8 cellular contexts compared by ENCODE assay signal in the genomic region with DNA sequence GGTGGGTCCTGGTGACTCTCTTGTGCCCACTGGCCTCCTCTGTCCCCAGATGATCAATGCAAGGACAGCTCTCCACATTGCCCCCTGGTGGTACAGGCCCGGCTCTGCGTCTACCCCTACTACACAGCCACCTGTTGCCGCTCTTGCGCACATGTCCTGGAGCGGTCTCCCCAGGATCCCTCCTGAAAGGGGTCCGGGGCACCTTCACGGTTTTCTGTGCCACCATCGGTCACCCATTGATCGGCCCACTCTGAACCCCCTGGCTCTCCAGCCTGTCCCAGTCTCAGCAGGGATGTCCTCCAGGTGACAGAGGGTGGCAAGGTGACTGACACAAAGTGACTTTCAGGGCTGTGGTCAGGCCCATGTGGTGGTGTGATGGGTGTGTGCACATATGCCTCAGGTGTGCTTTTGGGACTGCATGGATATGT. TPM values are rescaled to one million over a fixed set of nuclear protein-coding genes. Genes with fewer than 3 reads are reported as not detected.
DNase-seq lines count a peak whose midpoint lies in the region; ATAC-seq, FAIRE-seq and TF ChIP-seq lines count a peak whose summit lies in the region.

No MANE protein-coding gene starts in this region.

- H3K4me3 ChIP-seq in K562 (no peak overlapping the region), small intestine (ENCODE audit: low read depth in 1 of 2, low read length in 2 of 2) (no peak overlapping the region)

- H3K79me2 ChIP-seq in K562 (ENCODE audit: control insufficient read depth, insufficient read depth, low read length): peaks cover 45% of the 10 kb centered on the region

- H3K4me1 ChIP-seq in K562 (replicated peaks in 1 of 2; ENCODE audit: control insufficient read depth in 2 of 2, insufficient read depth in 2 of 2, low read length in 2 of 2) (peaks cover 38 to 76% of the 10 kb centered on the region in 2 experiments), small intestine (ENCODE audit: control insufficient read depth in 2 of 2, insufficient read depth in 1 of 2, low read depth in 1 of 2, low read length in 1 of 2) (peaks cover 4 to 21% of the 10 kb centered on the region in 2 donors)

- in situ Hi-C loops in K562 (cut with MboI): loop anchor here (10.0 kb wide), 1 partner anchor 435 kb away; no protein-coding TSS in a partner anchor

- peak; percentile 11 for DNase-seq in GF-D8 (lab: John Stamatoyannopoulos, UW)
- DNase-seq in NCI-H1105 (lab: John Stamatoyannopoulos, UW): peak; percentile 21
- DNase-seq in T-helper 2 cell treated with Interferon-gamma antibody and Interleukin-4, amounts not matched to agents 5 μg/mL and 100 μg/mL, for 36 hours (ENCODE audit: low spot score): peak; percentile 67
- peak; percentile 69 to 84 (median 75) for DNase-seq in K562 (ENCODE audit: extremely low read depth in 1 of 4, low spot score in 3 of 4)
- peak; percentile 83 for DNase-seq in iPS-NIHi11 (ENCODE audit: low spot score)
- peak; percentile 81 for DNase-seq in small intestine
- DNase-seq in cortex of kidney (lab: John Stamatoyannopoulos, UW): no peak

- H3K36me3 ChIP-seq in K562 (ENCODE audit: control insufficient read depth, insufficient read depth, low read length) (peaks cover 84% of the 10 kb centered on the region), small intestine (ENCODE audit: control insufficient read depth in 2 of 2, insufficient read depth in 2 of 2, low read length in 2 of 2) (no peaks in the 10 kb centered on the region)

- peak; percentile 86 to 95 (median 92) for TF ChIP-seq CTCF in K562 (IDR thresholded peaks at IDR 0.05 in 2 of 3, conservative IDR thresholded peaks at IDR 0.05 in 1 of 3; ENCODE audit: insufficient read depth in 2 of 3, low read depth in 1 of 3, low read length in 3 of 3)

- BruUV-seq in K562 (replicated peaks; lab: Mats Ljungman, UMichigan): no TSS peak

- peak overlapping the region; percentile 63 for H3K27ac Mint-ChIP-seq in T-helper 2 cell treated with Interferon-gamma antibody and Interleukin-4, amounts not matched to agents 5 μg/mL and 100 μg/mL, for 36 hours

- H3K36me3 Mint-ChIP-seq in T-helper 2 cell treated with Interferon-gamma antibody and Interleukin-4, amounts not matched to agents 5 μg/mL and 100 μg/mL, for 36 hours (ENCODE audit: low read depth): peaks cover 7% of the 10 kb centered on the region

- H3K27ac ChIP-seq in K562 (ENCODE audit: extremely low read depth, low read depth, low read length) (peak overlapping the region; percentile 81), small intestine (ENCODE audit: low read depth in 1 of 2, low read length in 1 of 2) (peak overlapping the region; percentile 99 to 100)

- POLR2A ChIA-PET in K562 (lab: Yijun Ruan, JAX): interaction anchor here (0.5 to 2.7 kb wide), 11 partner anchors 7 to 468 kb away, joined by 3 to 21 read pairs (median 3); a partner anchor contains a TSS

- H3K4me1 Mint-ChIP-seq in T-helper 2 cell treated with Interferon-gamma antibody and Interleukin-4, amounts not matched to agents 5 μg/mL and 100 μg/mL, for 36 hours (ENCODE audit: low read depth): peaks cover 41% of the 10 kb centered on the region

- peak overlapping the region; percentile 36 for H3K4me2 ChIP-seq in K562 (ENCODE audit: insufficient read depth, low read length)

- peaks cover 6% of the 10 kb centered on the region for H3K9me1 ChIP-seq in K562 (ENCODE audit: control insufficient read depth, insufficient read depth, low read length)

- TF ChIP-seq RAD21 in K562 (CRISPR knock-in tag; conservative IDR thresholded peaks at IDR 0.05 in 1 of 2, IDR thresholded peaks at IDR 0.05 in 1 of 2): peak; percentile 43 to 67

- 30% methylated on average over 9 of the region's 9 CpGs for WGBS in K562 (ENCODE audit: insufficient coverage, low coverage, missing lambda C conversion rate)
- 9 to 22% (median 14%) methylated on average over 9 of the region's 9 CpGs for WGBS in small intestine, 3 donors

- no peak for TF ChIP-seq EP300 in K562 (IDR thresholded peaks at IDR 0.05; ENCODE audit: low read length)

- ATAC-seq in K562 (peak; percentile 52), HG02571 (IDR thresholded peaks at IDR 0.05; ENCODE audit: unreplicated experiment) (no peak)

- intact Hi-C loops in K562 (cut with micrococcal nuclease): loop anchor here (1.0 to 5.0 kb wide), 4 partner anchors 75 to 437 kb away; a partner anchor contains a TSS

- peak overlapping the region; percentile 54 for H3K4me3 Mint-ChIP-seq in T-helper 2 cell treated with Interferon-gamma antibody and Interleukin-4, amounts not matched to agents 5 μg/mL and 100 μg/mL, for 36 hours

- peak overlapping the region; percentile 7 to 15; a peak in 2 of 4 replicates for H3K9ac ChIP-seq in K562 (ENCODE audit: insufficient read depth in 1 of 2, low read depth in 2 of 2, low read length in 2 of 2)

- H4K20me1 ChIP-seq in K562 (replicated peaks; ENCODE audit: control insufficient read depth, insufficient read depth, low read length): peaks cover 19% of the 10 kb centered on the region

- no peaks in the 10 kb centered on the region for H3K27me3 Mint-ChIP-seq in T-helper 2 cell treated with Interferon-gamma antibody and Interleukin-4, amounts not matched to agents 5 μg/mL and 100 μg/mL, for 36 hours (ENCODE audit: low read depth)

- FAIRE-seq in K562 (lab: Jason Lieb, UNC): peak; percentile 86
- no peak for FAIRE-seq in small intestine (lab: Jason Lieb, UNC)

- H3K27me3 ChIP-seq in K562 (ENCODE audit: control insufficient read depth in 2 of 2, insufficient read depth in 2 of 2, low read length in 2 of 2): no peaks in the 10 kb centered on the region
- no peaks in the 10 kb centered on the region for H3K27me3 ChIP-seq in small intestine (ENCODE audit: control insufficient read depth in 2 of 2, insufficient read depth in 2 of 2, low read length in 2 of 2)

- CTCF ChIA-PET in K562 (lab: Yijun Ruan, JAX; ENCODE audit: low intra/inter-chr PET ratio): interaction anchor here (0.6 to 1.3 kb wide), 4 partner anchors 96 to 305 kb away, joined by 3 to 5 read pairs (median 4); no protein-coding TSS in a partner anchor

- TF ChIP-seq POLR2A in K562 (conservative IDR thresholded peaks at IDR 0.05): peak; percentile 54

- no peaks in the 10 kb centered on the region for H3K9me3 Mint-ChIP-seq in T-helper 2 cell treated with Interferon-gamma antibody and Interleukin-4, amounts not matched to agents 5 μg/mL and 100 μg/mL, for 36 hours

- H3K9me3 ChIP-seq in K562 (replicated peaks; ENCODE audit: control insufficient read depth, insufficient read depth, low read depth, low read length): no peaks in the 10 kb centered on the region
- no peaks in the 10 kb centered on the region for H3K9me3 ChIP-seq in small intestine (ENCODE audit: control insufficient read depth, low read depth)

- no peak overlapping the region for H2AFZ ChIP-seq in K562 (ENCODE audit: low read depth, low read length)

RNA-seq across cellular contexts. Expression of a gene that starts 10.8 kb away (rescaled TPM):
- total RNA-seq in K562 (2011; cell fraction: chromatin; rRNA removed; ENCODE audit: low replicate concordance): 795 and 1,508 TPM in 2 replicates
- total RNA-seq in K562 (2011; cell fraction: nucleolus; rRNA removed): 712 and 761 TPM in 2 replicates
- total RNA-seq in K562 (2011; cell fraction: nucleoplasm; rRNA removed): 735 and 822 TPM in 2 replicates
- total RNA-seq in K562 (2014; rRNA removed) (35.6 and 43.6 TPM in 2 replicates), K562 (2014; rRNA removed; fragmentation: Illumina TruSeq; extraction: Trizol) (18.8 and 20.3 TPM in 2 replicates), K562 (2015; rRNA removed; fragmentation: Illumina TruSeq; extraction: Trizol) (22.8 and 25.5 TPM in 2 replicates), K562 (2021) (163 and 212 TPM in 2 replicates)
- polyA plus RNA-seq in K562 (2011; rRNA removed) (53.8 and 132 TPM in 2 replicates), K562 (2014; fragmentation: Illumina TruSeq; extraction: Trizol) (116 and 156 TPM in 2 replicates), K562 (2014; fragmentation: Nextera tagmentation; extraction: Ambion mirVana) (10 to 100 TPM; 12.7 to 14.8 TPM), K562 (2014; rRNA removed) (104 and 137 TPM in 2 replicates), small intestine (10 to 100 TPM in 1 of 3 donors, under 1 TPM in 2; 0.27 to 16.1 (median 0.45) TPM)
- 68.7 and 73.2 TPM in 2 replicates for polyA plus RNA-seq in K562 (2011; cell fraction: cytosol; rRNA removed)
- 800 and 1,003 TPM in 2 replicates for polyA plus RNA-seq in K562 (2011; cell fraction: nucleus; rRNA removed)
- 127 and 192 TPM in 2 replicates for polyA plus RNA-seq in K562 (2012)
- 23.6 and 31.1 TPM in 2 replicates for polyA minus RNA-seq in K562 (2011; rRNA and poly(A)+ RNA removed)
- 45.7 and 70.1 TPM in 2 replicates for polyA minus RNA-seq in K562 (2011; cell fraction: cytosol; rRNA and poly(A)+ RNA removed)
- 99.2 and 125 TPM in 2 replicates for polyA minus RNA-seq in K562 (2011; cell fraction: nucleus; rRNA and poly(A)+ RNA removed)

RNA-seq across cellular contexts. Expression of a gene that starts 19.4 kb away (rescaled TPM):
- total RNA-seq in K562 (2011; cell fraction: chromatin; rRNA removed; ENCODE audit: low replicate concordance): 200 and 281 TPM in 2 replicates
- 147 and 148 TPM in 2 replicates for total RNA-seq in K562 (2011; cell fraction: nucleolus; rRNA removed)
- total RNA-seq in K562 (2011; cell fraction: nucleoplasm; rRNA removed): 206 and 295 TPM in 2 replicates
- 129 and 138 TPM in 2 replicates for total RNA-seq in K562 (2014; rRNA removed)
- total RNA-seq in K562 (2014; rRNA removed; fragmentation: Illumina TruSeq; extraction: Trizol): 153 and 184 TPM in 2 replicates
- 109 and 120 TPM in 2 replicates for total RNA-seq in K562 (2015; rRNA removed; fragmentation: Illumina TruSeq; extraction: Trizol)
- 200 and 224 TPM in 2 replicates for total RNA-seq in K562 (2021)
- 144 and 222 TPM in 2 replicates for polyA plus RNA-seq in K562 (2011; rRNA removed)
- polyA plus RNA-seq in K562 (2011; cell fraction: cytosol; rRNA removed): 86.7 and 94.2 TPM in 2 replicates
- polyA plus RNA-seq in K562 (2011; cell fraction: nucleus; rRNA removed): 179 and 244 TPM in 2 replicates
- polyA plus RNA-seq in K562 (2012): 139 and 140 TPM in 2 replicates
- polyA plus RNA-seq in K562 (2014; fragmentation: Illumina TruSeq; extraction: Trizol): 147 and 158 TPM in 2 replicates
- polyA plus RNA-seq in K562 (2014; fragmentation: Nextera tagmentation; extraction: Ambion mirVana): 10 to 100 TPM; 27.1 to 31.0 TPM
- 131 and 143 TPM in 2 replicates for polyA plus RNA-seq in K562 (2014; rRNA removed)
- polyA minus RNA-seq in K562 (2011; rRNA and poly(A)+ RNA removed): 221 and 238 TPM in 2 replicates
- 104 and 109 TPM in 2 replicates for polyA minus RNA-seq in K562 (2011; cell fraction: cytosol; rRNA and poly(A)+ RNA removed)
- polyA minus RNA-seq in K562 (2011; cell fraction: nucleus; rRNA and poly(A)+ RNA removed): 141 and 172 TPM in 2 replicates
- 100 to 1,000 TPM in 2 of 3 donors, 10 to 100 TPM in 1; 87.0 to 110 (median 101) TPM for polyA plus RNA-seq in small intestine

RNA-seq across cellular contexts. Expression of a gene that starts 44.5 kb away (rescaled TPM):
- 0.95 and 3.3 TPM in 2 replicates for total RNA-seq in K562 (2011; cell fraction: chromatin; rRNA removed; ENCODE audit: low replicate concordance)
- total RNA-seq in K562 (2011; cell fraction: nucleolus; rRNA removed): 0.92 and 1.0 TPM in 2 replicates
- 1.8 and 2.4 TPM in 2 replicates for total RNA-seq in K562 (2011; cell fraction: nucleoplasm; rRNA removed)
- total RNA-seq in K562 (2014; rRNA removed) (0.33 and 1.8 TPM in 2 replicates), K562 (2014; rRNA removed; fragmentation: Illumina TruSeq; extraction: Trizol) (0.38 TPM in 1 of 2 replicates, not detected in the other), K562 (2015; rRNA removed; fragmentation: Illumina TruSeq; extraction: Trizol) (0.45 TPM in 1 of 2 replicates, not detected in the other), K562 (2021) (0.51 TPM in 1 of 2 replicates, not detected in the other)
- polyA plus RNA-seq in K562 (2011; rRNA removed) (0.15 and 0.53 TPM in 2 replicates), K562 (2014; fragmentation: Illumina TruSeq; extraction: Trizol) (not detected in 2 replicates), K562 (2014; fragmentation: Nextera tagmentation; extraction: Ambion mirVana) (not detected), K562 (2014; rRNA removed) (0.56 and 0.73 TPM in 2 replicates), small intestine (under 1 TPM in 1 of 3 donors, not detected in 2; 0.24 TPM)
- polyA plus RNA-seq in K562 (2011; cell fraction: cytosol; rRNA removed): 0.18 and 0.19 TPM in 2 replicates
- polyA plus RNA-seq in K562 (2011; cell fraction: nucleus; rRNA removed): 0.58 and 0.67 TPM in 2 replicates
- 0.21 and 0.43 TPM in 2 replicates for polyA plus RNA-seq in K562 (2012)
- polyA minus RNA-seq in K562 (2011; rRNA and poly(A)+ RNA removed): 0.63 and 0.72 TPM in 2 replicates
- not detected in 2 replicates for polyA minus RNA-seq in K562 (2011; cell fraction: cytosol; rRNA and poly(A)+ RNA removed)
- polyA minus RNA-seq in K562 (2011; cell fraction: nucleus; rRNA and poly(A)+ RNA removed): 1.1 TPM in 1 of 2 replicates, not detected in the other

RNA-seq across cellular contexts. Expression of a gene that starts 52.1 kb away (rescaled TPM):
- total RNA-seq in K562 (2011; cell fraction: chromatin; rRNA removed; ENCODE audit: low replicate concordance): 68.4 and 156 TPM in 2 replicates
- total RNA-seq in K562 (2011; cell fraction: nucleolus; rRNA removed): 117 and 147 TPM in 2 replicates
- 110 and 118 TPM in 2 replicates for total RNA-seq in K562 (2011; cell fraction: nucleoplasm; rRNA removed)
- 24.4 and 33.0 TPM in 2 replicates for total RNA-seq in K562 (2014; rRNA removed)
- 10.7 and 11.3 TPM in 2 replicates for total RNA-seq in K562 (2014; rRNA removed; fragmentation: Illumina TruSeq; extraction: Trizol)
- 12.8 and 13.6 TPM in 2 replicates for total RNA-seq in K562 (2015; rRNA removed; fragmentation: Illumina TruSeq; extraction: Trizol)
- 30.1 and 39.3 TPM in 2 replicates for total RNA-seq in K562 (2021)
- polyA plus RNA-seq in K562 (2011; rRNA removed): 9.4 and 20.8 TPM in 2 replicates
- polyA plus RNA-seq in K562 (2011; cell fraction: cytosol; rRNA removed): 13.6 and 30.6 TPM in 2 replicates
- polyA plus RNA-seq in K562 (2011; cell fraction: nucleus; rRNA removed): 57.5 and 132 TPM in 2 replicates
- 50.1 and 67.4 TPM in 2 replicates for polyA plus RNA-seq in K562 (2012)
- polyA plus RNA-seq in K562 (2014; fragmentation: Illumina TruSeq; extraction: Trizol): 52.2 and 59.5 TPM in 2 replicates
- 1 to 10 TPM; 6.6 to 7.0 TPM for polyA plus RNA-seq in K562 (2014; fragmentation: Nextera tagmentation; extraction: Ambion mirVana)
- 16.3 and 23.9 TPM in 2 replicates for polyA plus RNA-seq in K562 (2014; rRNA removed)
- polyA minus RNA-seq in K562 (2011; rRNA and poly(A)+ RNA removed): 8.1 and 9.4 TPM in 2 replicates
- 14.9 and 22.9 TPM in 2 replicates for polyA minus RNA-seq in K562 (2011; cell fraction: cytosol; rRNA and poly(A)+ RNA removed)
- 8.2 and 14.0 TPM in 2 replicates for polyA minus RNA-seq in K562 (2011; cell fraction: nucleus; rRNA and poly(A)+ RNA removed)
- 1 to 10 TPM in 2 of 3 donors, under 1 TPM in 1; 0.89 to 8.3 (median 1.9) TPM for polyA plus RNA-seq in small intestine
